14 cellular contexts compared by ENCODE assay signal in genomic region chr11:102920118-102920684, GRCh38. TPM values are rescaled to one million over a fixed set of nuclear protein-coding genes. Genes with fewer than 3 reads are reported as not detected.
DNase-seq lines count a peak whose midpoint lies in the region; ATAC-seq, FAIRE-seq and TF ChIP-seq lines count a peak whose summit lies in the region.
"Had no signal": no experiment of that assay in that cellular context is flagged by ENCODE, and none has a peak within 500 bp of the region (broad histone marks: within the 10 kb centered on the region; RNA-seq: fewer than 3 reads in every experiment).

No MANE protein-coding gene starts in this region.

- no peak overlapping the region for H3K4me3 Mint-ChIP-seq in CD8-positive, alpha-beta T cell
- H3K4me3 Mint-ChIP-seq in activated CD8-positive, alpha-beta memory T cell treated with anti-CD3 and anti-CD28 coated beads, Interleukin-2, amount 10 ng/mL, durations not matched to agents 7 days and 5 days = no peak overlapping the region
- H3K4me3 Mint-ChIP-seq: CD4-positive, CD25-positive, alpha-beta regulatory T cell; central memory CD8-positive, alpha-beta T cell had no signal

- no peaks in the 10 kb centered on the region for H3K9me3 Mint-ChIP-seq in CD8-positive, alpha-beta T cell
- no peaks in the 10 kb centered on the region for H3K9me3 Mint-ChIP-seq in activated CD8-positive, alpha-beta memory T cell treated with anti-CD3 and anti-CD28 coated beads, Interleukin-2, amount 10 ng/mL, durations not matched to agents 7 days and 5 days (ENCODE audit: low read depth)
- H3K9me3 Mint-ChIP-seq: central memory CD8-positive, alpha-beta T cell had no signal

- H4K20me1 ChIP-seq in OCI-LY3 (ENCODE audit: insufficient read depth, low read length) = no peaks in the 10 kb centered on the region

- ATAC-seq in GM19372 (IDR thresholded peaks at IDR 0.05; ENCODE audit: low read depth, unreplicated experiment) (peak; percentile 94), HG03025 (IDR thresholded peaks at IDR 0.05; ENCODE audit: low FRiP score, unreplicated experiment) (peak; percentile 83)
- ATAC-seq in CD8-positive, alpha-beta T cell = no peak
- ATAC-seq in activated CD8-positive, alpha-beta memory T cell treated with anti-CD3 and anti-CD28 coated beads, Interleukin-2, amount 10 ng/mL, durations not matched to agents 7 days and 5 days = no peak

- H3K27ac ChIP-seq in OCI-LY3 (ENCODE audit: low read length) = peak overlapping the region; percentile 35; the same call in 1 of the 2 replicates
- H3K27ac ChIP-seq in CD8-positive, alpha-beta T cell (ENCODE audit: low read depth, low read length) = no peak overlapping the region
- H3K27ac ChIP-seq: sigmoid colon had no signal

- H3K79me2 ChIP-seq in OCI-LY3 (ENCODE audit: low read length) = no peaks in the 10 kb centered on the region

- peaks cover 4% of the 10 kb centered on the region for H3K4me1 Mint-ChIP-seq in CD8-positive, alpha-beta T cell (ENCODE audit: low read depth)
- H3K4me1 Mint-ChIP-seq in activated CD8-positive, alpha-beta memory T cell treated with anti-CD3 and anti-CD28 coated beads, Interleukin-2, amount 10 ng/mL, durations not matched to agents 7 days and 5 days = peaks cover 11% of the 10 kb centered on the region

- POLR2A ChIA-PET in CD8-positive, alpha-beta T cell (lab: Charles Lee) = no interaction called here

- no peak for FAIRE-seq in D721Med (lab: Jason Lieb, UNC)

- peak; percentile 48 to 64 for DNase-seq in AML-193 (lab: John Stamatoyannopoulos, UW)
- no peak for DNase-seq in CD8-positive, alpha-beta T cell
- DNase-seq in AG08396 (ENCODE audit: low spot score) = no peak
- DNase-seq in activated CD8-positive, alpha-beta memory T cell treated with anti-CD3 and anti-CD28 coated beads, Interleukin-2, amount 10 ng/mL, durations not matched to agents 7 days and 5 days = no peak
- DNase-seq in D721Med (ENCODE audit: insufficient read length, low spot score) = no peak
- DNase-seq: activated CD4-positive, alpha-beta T cell treated with anti-CD3 and anti-CD28 coated beads for 1 hour; CD4-positive, CD25-positive, alpha-beta regulatory T cell; NCI-H526 treated with DMSO at 0.1 percent for 48 hours; sigmoid colon; substantia nigra had no signal

- intact Hi-C loops in CD8-positive, alpha-beta T cell (cut with DNase I, micrococcal nuclease) = no loop called here

- no peaks in the 10 kb centered on the region for H3K36me3 ChIP-seq in OCI-LY3 (replicated peaks; ENCODE audit: low read depth, low read length)
- no peaks in the 10 kb centered on the region for H3K36me3 ChIP-seq in CD8-positive, alpha-beta T cell (ENCODE audit: insufficient read depth, low read length)
- H3K36me3 ChIP-seq: sigmoid colon had no signal

- H3K27ac Mint-ChIP-seq in CD8-positive, alpha-beta T cell = no peak overlapping the region
- no peak overlapping the region for H3K27ac Mint-ChIP-seq in activated CD8-positive, alpha-beta memory T cell treated with anti-CD3 and anti-CD28 coated beads, Interleukin-2, amount 10 ng/mL, durations not matched to agents 7 days and 5 days
- H3K27ac Mint-ChIP-seq: CD4-positive, CD25-positive, alpha-beta regulatory T cell had no signal

- H3K4me1 ChIP-seq in OCI-LY3 (ENCODE audit: low read length) = peaks cover 22% of the 10 kb centered on the region
- H3K4me1 ChIP-seq in CD8-positive, alpha-beta T cell (ENCODE audit: insufficient read depth, low read length) = no peaks in the 10 kb centered on the region

- CTCF ChIA-PET in CD8-positive, alpha-beta T cell (lab: Charles Lee) = interaction anchor here (1.1 kb wide), 1 partner anchor 21 kb away, joined by 5 read pairs; no protein-coding TSS in a partner anchor
- CTCF ChIA-PET in activated CD8-positive, alpha-beta memory T cell treated with anti-CD3 and anti-CD28 coated beads, Interleukin-2, amount 10 ng/mL, durations not matched to agents 7 days and 5 days (lab: Charles Lee) = interaction anchor here (1.7 to 2.7 kb wide), 2 partner anchors 21 to 189 kb away, joined by 4 to 8 read pairs; partner anchors contain the start of gene DYNC2H1

- H3K4me3 ChIP-seq in OCI-LY3 (ENCODE audit: low read length) = peak overlapping the region; percentile 34; the same call in 1 of the 2 replicates
- no peak overlapping the region for H3K4me3 ChIP-seq in CD8-positive, alpha-beta T cell (ENCODE audit: low read depth, low read length)
- H3K4me3 ChIP-seq: sigmoid colon had no signal

- peak overlapping the region; percentile 70 for H3K4me2 ChIP-seq in OCI-LY3 (ENCODE audit: low read length)

- no peak overlapping the region for H2AFZ ChIP-seq in OCI-LY3 (ENCODE audit: low read depth, low read length)

- H3K9ac ChIP-seq in OCI-LY3 (ENCODE audit: low read length) = no peak overlapping the region

- H3K27me3 Mint-ChIP-seq in CD8-positive, alpha-beta T cell (ENCODE audit: low read depth) = peaks cover 9% of the 10 kb centered on the region
- peaks cover 36% of the 10 kb centered on the region for H3K27me3 Mint-ChIP-seq in activated CD8-positive, alpha-beta memory T cell treated with anti-CD3 and anti-CD28 coated beads, Interleukin-2, amount 10 ng/mL, durations not matched to agents 7 days and 5 days

- H3K36me3 Mint-ChIP-seq in CD8-positive, alpha-beta T cell = no peaks in the 10 kb centered on the region
- no peaks in the 10 kb centered on the region for H3K36me3 Mint-ChIP-seq in activated CD8-positive, alpha-beta memory T cell treated with anti-CD3 and anti-CD28 coated beads, Interleukin-2, amount 10 ng/mL, durations not matched to agents 7 days and 5 days
- H3K36me3 Mint-ChIP-seq: CD4-positive, CD25-positive, alpha-beta regulatory T cell had no signal

- no peaks in the 10 kb centered on the region for H3K9me3 ChIP-seq in OCI-LY3 (ENCODE audit: insufficient read depth, low read length)
- no peaks in the 10 kb centered on the region for H3K9me3 ChIP-seq in CD8-positive, alpha-beta T cell (ENCODE audit: low read length)
- H3K9me3 ChIP-seq: sigmoid colon had no signal

- TF ChIP-seq CTCF in OCI-LY3 (IDR thresholded peaks at IDR 0.05; ENCODE audit: low read depth, low read length) (no peak), D721Med (IDR thresholded peaks at IDR 0.05; ENCODE audit: insufficient read depth, missing control alignments) (no peak)
- TF ChIP-seq CTCF in CD8-positive, alpha-beta T cell (IDR thresholded peaks at IDR 0.05) = no peak

- no peaks in the 10 kb centered on the region for H3K27me3 ChIP-seq in OCI-LY3 (ENCODE audit: low read depth, low read length)
- H3K27me3 ChIP-seq in CD8-positive, alpha-beta T cell (ENCODE audit: insufficient read depth, low read length) = no peaks in the 10 kb centered on the region
- H3K27me3 ChIP-seq: sigmoid colon had no signal

RNA-seq across cellular contexts. Expression of gene MMP13, which starts 35.3 kb away (rescaled TPM):
- not detected for total RNA-seq in CD8-positive, alpha-beta T cell
- not detected for total RNA-seq in activated CD8-positive, alpha-beta memory T cell treated with anti-CD3 and anti-CD28 coated beads, Interleukin-2, amount 10 ng/mL, durations not matched to agents 7 days and 5 days
- total RNA-seq: CD4-positive, CD25-positive, alpha-beta regulatory T cell; sigmoid colon had no signal

RNA-seq across cellular contexts. Expression of gene MMP12, which starts 45.4 kb away (rescaled TPM):
- total RNA-seq in CD8-positive, alpha-beta T cell = not detected
- not detected for total RNA-seq in activated CD8-positive, alpha-beta memory T cell treated with anti-CD3 and anti-CD28 coated beads, Interleukin-2, amount 10 ng/mL, durations not matched to agents 7 days and 5 days
- total RNA-seq: CD4-positive, CD25-positive, alpha-beta regulatory T cell had no signal

Comparison
In these comparisons a context has a peak if more than half of its experiments do, and no peak if none do; other contexts are left out.
1. DNase-seq: peak in AML-193 (2 of 2); none in CD8-positive, alpha-beta T cell (0 of 7), AG08396 (single experiment), activated CD8-positive, alpha-beta memory T cell treated with anti-CD3 and anti-CD28 coated beads, Interleukin-2, amount 10 ng/mL, durations not matched to agents 7 days and 5 days (single experiment) and D721Med (single experiment).
2. ATAC-seq: peak in GM19372 (single experiment) and HG03025 (single experiment); none in CD8-positive, alpha-beta T cell (single experiment) and activated CD8-positive, alpha-beta memory T cell treated with anti-CD3 and anti-CD28 coated beads, Interleukin-2, amount 10 ng/mL, durations not matched to agents 7 days and 5 days (single experiment).